Comparison of ENCODE assay signal across 27 cellular contexts in the genomic region with DNA sequence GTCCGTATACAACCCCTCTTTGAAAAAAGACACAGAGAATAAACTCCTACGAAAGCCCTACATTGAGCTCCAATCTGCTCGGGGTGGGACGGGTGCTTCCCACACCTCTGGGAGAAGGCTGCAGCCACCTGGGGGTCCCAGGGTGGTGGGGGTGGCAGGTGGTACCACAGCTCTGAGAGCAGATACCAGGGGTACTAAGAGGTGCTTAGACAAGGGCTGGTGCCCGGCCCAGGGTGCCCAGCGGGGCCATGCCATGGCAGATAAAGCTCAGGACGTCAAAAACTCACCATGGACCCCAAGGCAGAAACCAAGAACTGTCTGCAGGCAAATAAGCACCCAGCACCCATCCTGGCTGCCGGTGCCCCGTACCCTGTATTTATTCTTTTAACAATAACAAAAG.
"Had no signal": no experiment of that assay in that cellular context is flagged by ENCODE, and none has a peak within 500 bp of the region (broad histone marks: within the 10 kb centered on the region; RNA-seq: fewer than 3 reads in every experiment).

No MANE protein-coding gene starts in this region.

- H3K4me1 Mint-ChIP-seq: central memory CD8-positive, alpha-beta T cell had no signal

- H3K36me3 ChIP-seq: cardiac muscle cell had no signal

- H3K27me3 ChIP-seq: brain microvascular endothelial cell, cardiac muscle cell had no signal

- H3K27ac ChIP-seq: brain microvascular endothelial cell, cardiac muscle cell, VCaP had no signal

- H3K9me3 Mint-ChIP-seq: activated B cell treated with CpG ODN at 0.5 μM for 24 hours; activated CD4-positive, alpha-beta T cell treated with anti-CD3 and anti-CD28 coated beads, Interleukin-2, amount 10 ng/mL, durations not matched to agents 24 days and 14 days; activated CD8-positive, alpha-beta T cell treated with anti-CD3 and anti-CD28 coated beads for 36 hours; activated naive CD4-positive, alpha-beta T cell treated with anti-CD3 and anti-CD28 coated beads, Interleukin-2, amount 10 ng/mL, durations not matched to agents 7 days and 5 days; activated naive CD8-positive, alpha-beta T cell treated with anti-CD3 and anti-CD28 coated beads, Interleukin-2, amount 50 U/mL, for 24 hours; activated T-cell treated with anti-CD3 and anti-CD28 coated beads, Interleukin-2, amount 50 U/mL, for 72 hours; activated T-helper 17 cell treated with anti-CD3 and anti-CD28 coated beads, Interleukin-2, amount 50 U/mL, for 72 hours; central memory CD8-positive, alpha-beta T cell; T-cell had no signal

- H3K27ac Mint-ChIP-seq: activated B cell treated with CpG ODN at 0.5 μM for 24 hours; activated CD4-positive, alpha-beta T cell treated with anti-CD3 and anti-CD28 coated beads, Interleukin-2, amount 10 ng/mL, durations not matched to agents 24 days and 14 days; activated CD8-positive, alpha-beta T cell treated with anti-CD3 and anti-CD28 coated beads for 36 hours; activated naive CD4-positive, alpha-beta T cell treated with anti-CD3 and anti-CD28 coated beads, Interleukin-2, amount 10 ng/mL, durations not matched to agents 7 days and 5 days; activated naive CD8-positive, alpha-beta T cell; activated naive CD8-positive, alpha-beta T cell treated with anti-CD3 and anti-CD28 coated beads, Interleukin-2, amount 50 U/mL, for 24 hours; activated T-cell treated with anti-CD3 and anti-CD28 coated beads, Interleukin-2, amount 50 U/mL, for 72 hours; activated T-helper 17 cell treated with anti-CD3 and anti-CD28 coated beads, Interleukin-2, amount 50 U/mL, for 72 hours; T-cell had no signal

- H3K36me3 Mint-ChIP-seq: activated naive CD4-positive, alpha-beta T cell treated with anti-CD3 and anti-CD28 coated beads, Interleukin-2, amount 10 ng/mL, durations not matched to agents 7 days and 5 days; activated naive CD8-positive, alpha-beta T cell; T-cell had no signal

- H3K4me3 ChIP-seq: cardiac muscle cell, K562 had no signal

- DNase-seq: activated B cell treated with CpG ODN at 0.5 μM for 24 hours; activated CD4-positive, alpha-beta T cell treated with anti-CD3 and anti-CD28 coated beads, Interleukin-2, amount 10 ng/mL, durations not matched to agents 24 days and 14 days; activated CD4-positive, alpha-beta T cell treated with anti-CD3 and anti-CD28 coated beads, Interleukin-2, amount 50 U/mL, for 4 hours; activated CD8-positive, alpha-beta T cell treated with anti-CD3 and anti-CD28 coated beads for 36 hours; activated gamma-delta T cell; activated naive CD4-positive, alpha-beta T cell treated with anti-CD3 and anti-CD28 coated beads, Interleukin-2, amount 10 ng/mL, durations not matched to agents 7 days and 5 days; activated naive CD8-positive, alpha-beta T cell treated with anti-CD3 and anti-CD28 coated beads, Interleukin-2, amount 50 U/mL, for 24 hours; activated T-cell treated with anti-CD3 and anti-CD28 coated beads, Interleukin-2, amount 50 U/mL, for 1 hour; activated T-cell treated with anti-CD3 and anti-CD28 coated beads, Interleukin-2, amount 50 U/mL, for 72 hours; anterior cingulate cortex; brain microvascular endothelial cell; NCI-H1105; NCI-H1417 treated with DMSO at 0.1 percent for 48 hours; NCI-H187 treated with DMSO at 0.1 percent for 48 hours; NCI-H2081 treated with DMSO at 0.1 percent for 48 hours; NCI-H345; NCI-H524 treated with DMSO at 0.1 percent for 48 hours; SIG-M5; T-cell; T-helper 2 cell; T-helper 9 cell had no signal

- H3K27me3 Mint-ChIP-seq: activated B cell treated with CpG ODN at 0.5 μM for 24 hours; activated CD4-positive, alpha-beta T cell treated with anti-CD3 and anti-CD28 coated beads, Interleukin-2, amount 10 ng/mL, durations not matched to agents 24 days and 14 days; activated CD8-positive, alpha-beta T cell treated with anti-CD3 and anti-CD28 coated beads for 36 hours; activated naive CD8-positive, alpha-beta T cell; activated naive CD8-positive, alpha-beta T cell treated with anti-CD3 and anti-CD28 coated beads, Interleukin-2, amount 50 U/mL, for 24 hours; activated T-helper 17 cell treated with anti-CD3 and anti-CD28 coated beads, Interleukin-2, amount 50 U/mL, for 72 hours; central memory CD8-positive, alpha-beta T cell; T-cell had no signal

- H3K4me3 Mint-ChIP-seq: activated B cell treated with CpG ODN at 0.5 μM for 24 hours; activated CD4-positive, alpha-beta T cell treated with anti-CD3 and anti-CD28 coated beads, Interleukin-2, amount 10 ng/mL, durations not matched to agents 24 days and 14 days; activated CD8-positive, alpha-beta T cell treated with anti-CD3 and anti-CD28 coated beads for 36 hours; activated naive CD4-positive, alpha-beta T cell treated with anti-CD3 and anti-CD28 coated beads, Interleukin-2, amount 10 ng/mL, durations not matched to agents 7 days and 5 days; activated naive CD8-positive, alpha-beta T cell; activated naive CD8-positive, alpha-beta T cell treated with anti-CD3 and anti-CD28 coated beads, Interleukin-2, amount 50 U/mL, for 24 hours; activated T-cell treated with anti-CD3 and anti-CD28 coated beads, Interleukin-2, amount 50 U/mL, for 72 hours; activated T-helper 17 cell treated with anti-CD3 and anti-CD28 coated beads, Interleukin-2, amount 50 U/mL, for 72 hours; central memory CD8-positive, alpha-beta T cell had no signal
